In genomic region chr5:56534102-56534501, GRCh38 we compare ENCODE assay signal across 1 cellular context.
A peak's percentile ranks its signal among the peaks of the same experiment; 100 is the strongest.
TF ChIP-seq lines count a peak whose summit lies in the region.

No MANE protein-coding gene starts in this region.

TF ChIP-seq in K562, 482 proteins besides CTCF, POLR2A, EP300 and RAD21 (continued from another document):
- TF ChIP-seq PHF21A (IDR thresholded peaks at IDR 0.05; ENCODE audit: borderline replicate concordance, low read depth): no peak
- TF ChIP-seq ATF3 (IDR thresholded peaks at IDR 0.05): peak; percentile 37; the same call in 1 of the 2 replicates
- TF ChIP-seq ATF3 (CRISPR knock-in tag; conservative IDR thresholded peaks at IDR 0.05): no peak
- no peak for TF ChIP-seq ZNF407 (IDR thresholded peaks at IDR 0.05; ENCODE audit: low read depth)
- no peak for TF ChIP-seq ZNF280B (CRISPR knock-in tag; IDR thresholded peaks at IDR 0.05)
- no peak for TF ChIP-seq E2F4 (CRISPR knock-in tag; IDR thresholded peaks at IDR 0.05; ENCODE audit: low read depth)
- TF ChIP-seq FOSL1 (tag; conservative IDR thresholded peaks at IDR 0.05): peak; percentile 84
- TF ChIP-seq ZBTB49 (CRISPR knock-in tag; IDR thresholded peaks at IDR 0.05; ENCODE audit: borderline replicate concordance): no peak
- no peak for TF ChIP-seq BCLAF1 (IDR thresholded peaks at IDR 0.05; ENCODE audit: borderline replicate concordance in 1 of 2, control insufficient read depth in 1 of 2, low read depth in 2 of 2, low read length in 1 of 2)
- no peak for TF ChIP-seq BACH1 (tag; IDR thresholded peaks at IDR 0.05)
- TF ChIP-seq CBFA2T2 (conservative IDR thresholded peaks at IDR 0.05): no peak
- TF ChIP-seq VEZF1 (CRISPR knock-in tag; IDR thresholded peaks at IDR 0.05): no peak
- TF ChIP-seq NR0B1 (IDR thresholded peaks at IDR 0.05; ENCODE audit: partially characterized antibody): no peak
- no peak for TF ChIP-seq CTBP1 (IDR thresholded peaks at IDR 0.05; ENCODE audit: borderline replicate concordance)
- no peak for TF ChIP-seq THRA (IDR thresholded peaks at IDR 0.05)
